Comparison of ENCODE assay signal across 30 cellular contexts in the genomic region with DNA sequence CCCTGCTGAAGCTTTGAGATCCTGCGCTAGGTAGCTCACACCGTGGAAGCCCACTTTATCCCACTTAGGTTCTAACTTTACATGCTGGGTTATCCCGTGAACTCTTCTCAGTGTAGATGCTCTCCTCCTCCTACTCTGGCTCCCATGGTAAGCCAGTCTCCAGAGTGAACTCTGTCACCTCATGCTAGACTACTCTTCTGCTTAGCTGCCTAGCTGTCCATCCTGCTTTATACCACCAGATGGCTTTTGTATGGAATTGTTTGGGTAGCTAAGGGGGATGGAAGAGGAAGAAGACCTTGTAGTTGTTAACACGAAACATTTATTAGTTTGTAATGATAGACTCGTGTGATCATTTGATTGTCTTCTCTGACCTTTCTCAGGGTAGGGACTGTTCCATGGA.
"Had no signal": no experiment of that assay in that cellular context is flagged by ENCODE, and none has a peak within 500 bp of the region (broad histone marks: within the 10 kb centered on the region; RNA-seq: fewer than 3 reads in every experiment).

No MANE protein-coding gene starts in this region.

- FAIRE-seq: frontal cortex, islet of Langerhans, urothelium cell line had no signal

- H3K9me3 Mint-ChIP-seq: activated CD4-positive, alpha-beta memory T cell treated with anti-CD3 and anti-CD28 coated beads for 36 hours; activated CD4-positive, alpha-beta T cell treated with anti-CD3 and anti-CD28 coated beads, Interleukin-2, amount 10 ng/mL, durations not matched to agents 24 days and 14 days; activated naive CD4-positive, alpha-beta T cell treated with anti-CD3 and anti-CD28 coated beads, Interleukin-2, amount 10 ng/mL, durations not matched to agents 7 days and 5 days; activated naive CD8-positive, alpha-beta T cell treated with anti-CD3 and anti-CD28 coated beads, Interleukin-2, amount 10 ng/mL, durations not matched to agents 7 days and 5 days; activated T-cell treated with anti-CD3 and anti-CD28 coated beads, Interleukin-2, amount 50 U/mL, for 24 hours; stimulated activated naive CD8-positive, alpha-beta T cell treated with anti-CD3 and anti-CD28 coated beads, Interleukin-15, Interleukin-2, amounts not matched to agents 100 ng/mL and 50 ng/mL, for 24 hours had no signal

- H3K4me3 Mint-ChIP-seq: activated CD4-positive, alpha-beta memory T cell treated with anti-CD3 and anti-CD28 coated beads for 36 hours; activated CD4-positive, alpha-beta T cell treated with anti-CD3 and anti-CD28 coated beads, Interleukin-2, amount 10 ng/mL, durations not matched to agents 24 days and 14 days; activated naive CD4-positive, alpha-beta T cell treated with anti-CD3 and anti-CD28 coated beads, Interleukin-2, amount 10 ng/mL, durations not matched to agents 7 days and 5 days; activated naive CD8-positive, alpha-beta T cell treated with anti-CD3 and anti-CD28 coated beads, Interleukin-2, amount 10 ng/mL, durations not matched to agents 7 days and 5 days; activated T-cell treated with anti-CD3 and anti-CD28 coated beads, Interleukin-2, amount 50 U/mL, for 24 hours; brain; nephron; stimulated activated naive CD8-positive, alpha-beta T cell treated with anti-CD3 and anti-CD28 coated beads, Interleukin-15, Interleukin-2, amounts not matched to agents 100 ng/mL and 50 ng/mL, for 24 hours had no signal

- H3K27me3 ChIP-seq: ascending aorta, cardiac muscle cell, left lung, neutrophil, ovary had no signal

- H3K27ac Mint-ChIP-seq: activated CD4-positive, alpha-beta memory T cell treated with anti-CD3 and anti-CD28 coated beads for 36 hours; activated CD4-positive, alpha-beta T cell treated with anti-CD3 and anti-CD28 coated beads, Interleukin-2, amount 10 ng/mL, durations not matched to agents 24 days and 14 days; activated naive CD4-positive, alpha-beta T cell treated with anti-CD3 and anti-CD28 coated beads, Interleukin-2, amount 10 ng/mL, durations not matched to agents 7 days and 5 days; activated naive CD8-positive, alpha-beta T cell treated with anti-CD3 and anti-CD28 coated beads, Interleukin-2, amount 10 ng/mL, durations not matched to agents 7 days and 5 days; activated T-cell treated with anti-CD3 and anti-CD28 coated beads, Interleukin-2, amount 50 U/mL, for 24 hours; brain; nephron; progenitor cell of endocrine pancreas; stimulated activated naive CD8-positive, alpha-beta T cell treated with anti-CD3 and anti-CD28 coated beads, Interleukin-15, Interleukin-2, amounts not matched to agents 100 ng/mL and 50 ng/mL, for 24 hours had no signal

- H3K27ac ChIP-seq: ascending aorta, cardiac muscle cell, epithelial cell of prostate, left lung, lower lobe of right lung, neutrophil, ovary, skin epidermis, thoracic aorta, WERI-Rb-1 had no signal

- H3K4me3 ChIP-seq: ascending aorta, cardiac muscle cell, left lung, lower lobe of right lung, ovary, skin epidermis, thoracic aorta had no signal

- H3K9me3 ChIP-seq: ascending aorta, left lung, lower lobe of right lung, neutrophil, ovary, thoracic aorta had no signal

- H3K4me1 Mint-ChIP-seq: activated naive CD4-positive, alpha-beta T cell treated with anti-CD3 and anti-CD28 coated beads, Interleukin-2, amount 10 ng/mL, durations not matched to agents 7 days and 5 days; brain; nephron had no signal

- ATAC-seq: left lung, lower lobe of right lung, sciatic nerve had no signal

- H3K27me3 Mint-ChIP-seq: activated CD4-positive, alpha-beta memory T cell treated with anti-CD3 and anti-CD28 coated beads for 36 hours; activated CD4-positive, alpha-beta T cell treated with anti-CD3 and anti-CD28 coated beads, Interleukin-2, amount 10 ng/mL, durations not matched to agents 24 days and 14 days; activated naive CD4-positive, alpha-beta T cell treated with anti-CD3 and anti-CD28 coated beads, Interleukin-2, amount 10 ng/mL, durations not matched to agents 7 days and 5 days; activated naive CD8-positive, alpha-beta T cell treated with anti-CD3 and anti-CD28 coated beads, Interleukin-2, amount 10 ng/mL, durations not matched to agents 7 days and 5 days; activated T-cell treated with anti-CD3 and anti-CD28 coated beads, Interleukin-2, amount 50 U/mL, for 24 hours; brain; progenitor cell of endocrine pancreas; stimulated activated naive CD8-positive, alpha-beta T cell treated with anti-CD3 and anti-CD28 coated beads, Interleukin-15, Interleukin-2, amounts not matched to agents 100 ng/mL and 50 ng/mL, for 24 hours had no signal

- DNase-seq: activated CD4-positive, alpha-beta memory T cell treated with anti-CD3 and anti-CD28 coated beads for 36 hours; activated CD4-positive, alpha-beta T cell treated with anti-CD3 and anti-CD28 coated beads, Interleukin-2, amount 10 ng/mL, durations not matched to agents 24 days and 14 days; activated CD4-positive, CD25-positive, alpha-beta regulatory T cell treated with anti-CD3 and anti-CD28 coated beads, Interleukin-2, amount 50 U/mL, for 72 hours; activated CD8-positive, alpha-beta memory T cell treated with anti-CD3 and anti-CD28 coated beads, Interleukin-2, amount 50 U/mL, for 4 hours; activated gamma-delta T cell; activated naive CD4-positive, alpha-beta T cell treated with anti-CD3 and anti-CD28 coated beads, Interleukin-2, amount 10 ng/mL, durations not matched to agents 7 days and 5 days; activated naive CD8-positive, alpha-beta T cell treated with anti-CD3 and anti-CD28 coated beads, Interleukin-2, amount 10 ng/mL, durations not matched to agents 7 days and 5 days; activated T-cell treated with anti-CD3 and anti-CD28 coated beads, Interleukin-2, amount 50 U/mL, for 24 hours; left lung; lower lobe of right lung; ovary; stimulated activated CD4-positive, alpha-beta T cell treated with anti-CD3 and anti-CD28 coated beads, Interleukin-12 subunit alpha, Interleukin-12 subunit beta, amount 100 ng/mL, for 4 hours; stimulated activated CD4-positive, alpha-beta T cell treated with anti-CD3 and anti-CD28 coated beads, Interleukin-4, amount 100 ng/mL, for 1 hour; T-helper 9 cell; trophoblast cell; WERI-Rb-1 had no signal
